Comparison of ENCODE assay signal across 9 cellular contexts in the genomic region with DNA sequence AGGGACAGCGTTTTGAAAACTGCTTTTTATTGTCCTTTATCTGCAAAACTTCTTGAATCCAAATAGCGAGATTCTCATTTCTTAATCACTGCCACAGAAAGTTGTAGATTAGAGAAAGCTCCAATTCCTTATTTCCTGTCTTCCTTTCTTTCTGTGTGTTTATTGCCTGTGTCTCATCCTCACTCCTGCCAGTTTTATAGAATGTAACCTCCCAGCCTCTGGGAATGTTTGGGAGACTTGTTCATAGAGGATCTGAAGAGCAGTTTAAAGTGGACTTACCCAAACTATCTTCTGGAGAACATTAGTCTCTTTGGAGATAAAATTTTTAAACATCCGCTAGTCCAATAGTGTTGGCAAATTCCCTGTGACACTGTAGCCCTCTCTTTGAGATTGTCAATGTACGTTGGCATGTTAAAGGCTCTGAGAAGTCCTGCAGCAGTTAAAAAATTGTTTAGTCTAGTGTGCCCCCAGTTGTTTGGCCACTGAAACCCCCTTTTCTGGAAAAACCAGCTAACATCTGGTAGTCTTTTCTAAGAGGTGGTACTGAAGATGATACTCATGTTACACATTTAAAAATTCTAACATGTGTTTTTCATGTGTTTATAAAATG. TPM values are rescaled to one million over a fixed set of nuclear protein-coding genes. Genes with fewer than 3 reads are reported as not detected.
DNase-seq lines count a peak whose midpoint lies in the region; ATAC-seq and TF ChIP-seq lines count a peak whose summit lies in the region.
"Had no signal": no experiment of that assay in that cellular context is flagged by ENCODE, and none has a peak within 500 bp of the region (broad histone marks: within the 10 kb centered on the region; RNA-seq: fewer than 3 reads in every experiment).

No MANE protein-coding gene starts in this region.

- TF ChIP-seq POLR2A in sigmoid colon (IDR thresholded peaks at IDR 0.05), result no peak

- ATAC-seq in RWPE2 (ENCODE audit: low read depth) (no peak), HG03025 (IDR thresholded peaks at IDR 0.05; ENCODE audit: low FRiP score, unreplicated experiment) (no peak)

- H3K36me3 ChIP-seq in RWPE2 (ENCODE audit: low read depth) (peaks cover 94% of the 10 kb centered on the region), sigmoid colon (no peaks in the 10 kb centered on the region), WERI-Rb-1 (no peaks in the 10 kb centered on the region)

- TF ChIP-seq CTCF in RWPE2 (IDR thresholded peaks at IDR 0.05; ENCODE audit: poor library complexity, severe bottlenecking) (no peak), fibroblast of pulmonary artery (IDR thresholded peaks at IDR 0.05; ENCODE audit: low read length, missing control alignments) (no peak), sigmoid colon (IDR thresholded peaks at IDR 0.05) (no peak), WERI-Rb-1 (IDR thresholded peaks at IDR 0.05; ENCODE audit: low read depth, low read length) (no peak)

- peak overlapping the region; percentile 94 for H3K27ac ChIP-seq in RWPE2 (ENCODE audit: poor library complexity, severe bottlenecking)
- peak overlapping the region; percentile 81 to 93 (median 82) for H3K27ac ChIP-seq in sigmoid colon
- H3K27ac ChIP-seq in WERI-Rb-1, result no peak overlapping the region

- H3K27me3 ChIP-seq in RWPE2 (ENCODE audit: insufficient read depth, poor library complexity, severe bottlenecking) (no peaks in the 10 kb centered on the region), sigmoid colon (no peaks in the 10 kb centered on the region), WERI-Rb-1 (ENCODE audit: insufficient read depth, low read depth, severe bottlenecking) (no peaks in the 10 kb centered on the region)

- H3K4me1 ChIP-seq in RWPE2 (ENCODE audit: insufficient read depth, poor library complexity, severe bottlenecking) (peaks cover 92% of the 10 kb centered on the region), sigmoid colon (peaks cover 0 to 86% (median 72%) of the 10 kb centered on the region in 4 donors)

- intact Hi-C loops in sigmoid colon (cut with DNase I), result loop anchor here (5.0 to 10.0 kb wide), 2 partner anchors 104 to 164 kb away; no protein-coding TSS in a partner anchor

- 46 to 62% methylated on average over 4 of the region's 4 CpGs for WGBS in sigmoid colon, 2 donors

- TF ChIP-seq EP300 in sigmoid colon (IDR thresholded peaks at IDR 0.05), result no peak

- H3K9me3 ChIP-seq in RWPE2 (ENCODE audit: severe bottlenecking) (no peaks in the 10 kb centered on the region), sigmoid colon (no peaks in the 10 kb centered on the region), WERI-Rb-1 (ENCODE audit: severe bottlenecking) (no peaks in the 10 kb centered on the region)

- DNase-seq in EH (ENCODE audit: low read depth), result peak; percentile 96
- no peak for DNase-seq in RWPE2 (ENCODE audit: low spot score)
- DNase-seq in fibroblast of pulmonary artery (ENCODE audit: low read depth), result peak; percentile 63
- no peak for DNase-seq in sigmoid colon
- no peak for DNase-seq in WERI-Rb-1
- DNase-seq in RPMI8226, result no peak
- no peak for DNase-seq in glomerular visceral epithelial cell (ENCODE audit: extremely low spot score)
- DNase-seq: NCI-H2171 had no signal

- H3K4me3 ChIP-seq in RWPE2 (ENCODE audit: severe bottlenecking) (no peak overlapping the region), fibroblast of pulmonary artery (replicated peaks; ENCODE audit: low read depth, low read length) (no peak overlapping the region), sigmoid colon (peak overlapping the region in 1 of 4 donors; percentile 0), WERI-Rb-1 (ENCODE audit: low read depth, low read length) (no peak overlapping the region)

RNA-seq across cellular contexts. Expression of a gene that starts 50.5 kb away (rescaled TPM):
- 100 to 1,000 TPM in 1 of 4 donors, 10 to 100 TPM in 3; 51.7 to 121 (median 76.7) TPM for total RNA-seq in sigmoid colon
- polyA plus RNA-seq in sigmoid colon, result 100 to 1,000 TPM; 109 to 277 (median 121) TPM

Comparison
In these comparisons a context has a peak if more than half of its experiments do, and no peak if none do; other contexts are left out.
1. DNase-seq: peak in EH (single experiment) and fibroblast of pulmonary artery (single experiment); none in RWPE2 (single experiment), sigmoid colon (single experiment), WERI-Rb-1 (single experiment), RPMI8226 (single experiment) and glomerular visceral epithelial cell (single experiment).